Comparison of ENCODE assay signal across 26 cellular contexts in genomic region chr7:78130443-78131200, GRCh38.
DNase-seq lines count a peak whose midpoint lies in the region; ATAC-seq, FAIRE-seq and TF ChIP-seq lines count a peak whose summit lies in the region.
"Had no signal": no experiment of that assay in that cellular context is flagged by ENCODE, and none has a peak within 500 bp of the region (broad histone marks: within the 10 kb centered on the region; RNA-seq: fewer than 3 reads in every experiment).

No MANE protein-coding gene starts in this region.

- no peak overlapping the region for H3K56ac ChIP-seq in H1 (replicated peaks; ENCODE audit: insufficient read length, low read depth, low read length)

- H3K4me1 ChIP-seq in GM23338 (ENCODE audit: insufficient read depth), result peaks cover 24% of the 10 kb centered on the region; the same call in 1 of the 2 replicates
- peaks cover 0 to 7% (median 4%) of the 10 kb centered on the region in 4 experiments; a peak in 5 of 7 replicates for H3K4me1 ChIP-seq in H1 (replicated peaks in 1 of 4; ENCODE audit: control insufficient read depth in 3 of 4, insufficient read depth in 4 of 4, low read length in 3 of 4)
- H3K4me1 ChIP-seq: body of pancreas, gastrocnemius medialis, parathyroid adenoma, Peyer's patch had no signal

- DNase-seq in DMS153 (lab: John Stamatoyannopoulos, UW) (peak; percentile 28), GM23338 (ENCODE audit: low spot score) (peak; percentile 41), H1 (ENCODE audit: low read depth in 1 of 2, low spot score in 2 of 2) (no peak), myocyte (ENCODE audit: low read depth) (peak; percentile 76), NCI-H146 (lab: John Stamatoyannopoulos, UW) (no peak)
- no peak for DNase-seq in activated CD8-positive, alpha-beta memory T cell treated with anti-CD3 and anti-CD28 coated beads, Interleukin-2, amount 50 U/mL, for 48 hours
- DNase-seq: activated CD4-positive, alpha-beta T cell treated with anti-CD3 and anti-CD28 coated beads, Interleukin-2, amount 50 U/mL, for 1 hour; activated gamma-delta T cell; activated naive CD8-positive, alpha-beta T cell treated with anti-CD3 and anti-CD28 coated beads, Interleukin-2, amount 50 U/mL, for 24 hours; body of pancreas; erythroblast; gastrocnemius medialis; MV-4-11; natural killer cell; NCI-H187; NCI-H345; Peyer's patch; right cardiac atrium had no signal

- no peak for TF ChIP-seq RAD21 in H1 (IDR thresholded peaks at IDR 0.05 in 1 of 2, conservative IDR thresholded peaks at IDR 0.05 in 1 of 2; ENCODE audit: low read depth in 2 of 2, low read length in 2 of 2)

- no peaks in the 10 kb centered on the region for H3K9me3 Mint-ChIP-seq in GM23338
- H3K9me3 Mint-ChIP-seq: activated naive CD8-positive, alpha-beta T cell treated with anti-CD3 and anti-CD28 coated beads, Interleukin-2, amount 50 U/mL, for 24 hours; natural killer cell; T-helper 1 cell treated with Interleukin-12 subunit alpha and Interleukin-12 subunit beta and Interleukin-4 antibody, amounts not matched to agents 30 μg/mL and 1 μg/mL, for 36 hours; type B pancreatic cell had no signal

- no peak for TF ChIP-seq EP300 in H1 (IDR thresholded peaks at IDR 0.05; ENCODE audit: borderline replicate concordance in 1 of 2, low read depth in 2 of 2, low read length in 2 of 2)

- H2BK15ac ChIP-seq in H1 (ENCODE audit: low read length), result no peak overlapping the region

- no peak overlapping the region for H3K4ac ChIP-seq in H1 (replicated peaks; ENCODE audit: insufficient read length, low read depth, low read length)

- H3K36me3 Mint-ChIP-seq in GM23338 (ENCODE audit: low read depth), result peaks cover 2% of the 10 kb centered on the region; the same call in 1 of the 3 replicates
- H3K36me3 Mint-ChIP-seq: natural killer cell had no signal

- POLR2A ChIA-PET in H1 (lab: Charles Lee; ENCODE audit: partially characterized antibody), result no interaction called here

- H2BK12ac ChIP-seq in H1 (ENCODE audit: low read depth, low read length), result no peak overlapping the region

- no peak overlapping the region for H4K91ac ChIP-seq in H1 (replicated peaks; ENCODE audit: insufficient read length, low read length)

- TF ChIP-seq POLR2A in H1 (IDR thresholded peaks at IDR 0.05; ENCODE audit: control extremely low read depth in 1 of 2, low read depth in 2 of 2, low read length in 2 of 2), result no peak

- H2AK5ac ChIP-seq in H1 (ENCODE audit: low read depth, low read length), result no peak overlapping the region

- no peak overlapping the region; the same call in 2 of the 3 replicates for H3K4me3 Mint-ChIP-seq in GM23338
- H3K4me3 Mint-ChIP-seq: activated naive CD8-positive, alpha-beta T cell treated with anti-CD3 and anti-CD28 coated beads, Interleukin-2, amount 50 U/mL, for 24 hours; natural killer cell; T-helper 1 cell treated with Interleukin-12 subunit alpha and Interleukin-12 subunit beta and Interleukin-4 antibody, amounts not matched to agents 30 μg/mL and 1 μg/mL, for 36 hours; type B pancreatic cell had no signal

- 60% methylated on average over 5 of the region's 5 CpGs; no CpG with 5 or more reads in 1 of the 2 experiments for WGBS in H1 (ENCODE audit: extremely low coverage in 1 of 2, insufficient coverage in 1 of 2, insufficient read length in 1 of 2, insufficient replicate concordance in 2 of 2, low coverage in 1 of 2, low lambda C conversion rate in 2 of 2, missing lambda C conversion rate in 1 of 2), 2 experiments

- H3K36me3 ChIP-seq in GM23338 (ENCODE audit: insufficient read depth) (no peaks in the 10 kb centered on the region; the same call in 1 of the 2 replicates), H1 (ENCODE audit: control insufficient read depth in 2 of 4, insufficient read depth in 4 of 4, low read length in 3 of 4) (no peaks in the 10 kb centered on the region; a peak in 1 of 8 replicates)
- H3K36me3 ChIP-seq: gastrocnemius medialis, Peyer's patch, SJSA1 had no signal

- H3K9me3 ChIP-seq in H1 (ENCODE audit: insufficient read depth in 2 of 2, low read depth in 1 of 2, low read length in 1 of 2), result no peaks in the 10 kb centered on the region
- H3K9me3 ChIP-seq: body of pancreas, gastrocnemius medialis, Peyer's patch, SJSA1 had no signal

- no peak overlapping the region for H3K9ac ChIP-seq in H1 (replicated peaks in 1 of 4; ENCODE audit: extremely low read depth in 1 of 4, low read depth in 3 of 4, low read length in 3 of 4)
- H3K9ac ChIP-seq: KMS-11, parathyroid adenoma had no signal

- no peaks in the 10 kb centered on the region for H3K23me2 ChIP-seq in H1 (ENCODE audit: low read depth, low read length)

- H3K27me3 ChIP-seq in GM23338 (ENCODE audit: insufficient read depth) (no peaks in the 10 kb centered on the region), H1 (replicated peaks in 1 of 4; ENCODE audit: control insufficient read depth in 3 of 4, extremely low read depth in 1 of 4, insufficient read depth in 3 of 4, low read length in 3 of 4) (no peaks in the 10 kb centered on the region)
- H3K27me3 ChIP-seq: body of pancreas, gastrocnemius medialis, Peyer's patch had no signal

- no peak overlapping the region for H3K18ac ChIP-seq in H1 (ENCODE audit: extremely low read depth, low read length)

- no peak overlapping the region for H4K5ac ChIP-seq in H1 (ENCODE audit: insufficient read length, low read depth, low read length)

- no peak overlapping the region for H3K23ac ChIP-seq in H1 (ENCODE audit: insufficient read length)

- peak; percentile 46 for ATAC-seq in GM23338
- no peak for ATAC-seq in activated CD4-positive, CD25-positive, alpha-beta regulatory T cell treated with anti-CD3 and anti-CD28 coated beads, Interleukin-2, amount 50 U/mL, for 24 hours
- ATAC-seq: activated naive CD8-positive, alpha-beta T cell treated with anti-CD3 and anti-CD28 coated beads, Interleukin-2, amount 50 U/mL, for 24 hours; body of pancreas; gastrocnemius medialis; GM12878; natural killer cell; right cardiac atrium had no signal

- no peaks in the 10 kb centered on the region for H3K9me2 ChIP-seq in GM23338 (ENCODE audit: insufficient read depth)

- H2BK120ac ChIP-seq in H1 (replicated peaks; ENCODE audit: low read depth, low read length), result no peak overlapping the region

- no peak overlapping the region for H3K27ac Mint-ChIP-seq in GM23338
- H3K27ac Mint-ChIP-seq: activated naive CD8-positive, alpha-beta T cell treated with anti-CD3 and anti-CD28 coated beads, Interleukin-2, amount 50 U/mL, for 24 hours; natural killer cell; T-helper 1 cell treated with Interleukin-12 subunit alpha and Interleukin-12 subunit beta and Interleukin-4 antibody, amounts not matched to agents 30 μg/mL and 1 μg/mL, for 36 hours; type B pancreatic cell had no signal

- H2BK5ac ChIP-seq in H1 (ENCODE audit: low read depth, low read length), result no peak overlapping the region

- H3K27ac ChIP-seq in GM23338 (ENCODE audit: low read depth), result no peak overlapping the region
- H3K27ac ChIP-seq in H1 (ENCODE audit: low read depth, low read length), result no peak overlapping the region
- H3K27ac ChIP-seq: body of pancreas, gastrocnemius medialis, KMS-11, parathyroid adenoma, Peyer's patch, SJSA1 had no signal

- no peak overlapping the region for H4K8ac ChIP-seq in H1 (ENCODE audit: extremely low read depth, insufficient read depth, low read length)

- no peak overlapping the region for H3K4me3 ChIP-seq in GM23338
- no peak overlapping the region for H3K4me3 ChIP-seq in H1 (ENCODE audit: extremely low read depth in 1 of 4, insufficient read depth in 2 of 4, low read depth in 3 of 4, low read length in 4 of 4)
- H3K4me3 ChIP-seq: body of pancreas, gastrocnemius medialis, GM12878, Peyer's patch, SJSA1 had no signal

- peak; percentile 57 for FAIRE-seq in H1 (lab: Jason Lieb, UNC)
- FAIRE-seq: D721Med, GM12878 had no signal

- no peak overlapping the region for H3K14ac ChIP-seq in H1 (ENCODE audit: insufficient read length)

- H4K20me1 ChIP-seq in GM23338 (replicated peaks; ENCODE audit: insufficient read depth) (no peaks in the 10 kb centered on the region), H1 (replicated peaks in 1 of 2; ENCODE audit: control insufficient read depth in 1 of 2, insufficient read depth in 2 of 2, low read length in 2 of 2) (no peaks in the 10 kb centered on the region)

- TF ChIP-seq CTCF in GM23338 (conservative IDR thresholded peaks at IDR 0.05; ENCODE audit: low read depth in 2 of 2) (no peak), H1 (IDR thresholded peaks at IDR 0.05; ENCODE audit: control extremely low read depth in 1 of 3, insufficient read depth in 1 of 3, low read depth in 1 of 3, low read length in 3 of 3) (no peak)

- no peak overlapping the region; the same call in 1 of the 2 replicates for H3K4me2 ChIP-seq in GM23338
- no peak overlapping the region for H3K4me2 ChIP-seq in H1 (ENCODE audit: insufficient read depth in 1 of 2, low read depth in 2 of 2, low read length in 2 of 2)
- H3K4me2 ChIP-seq: KMS-11 had no signal

- H3K79me1 ChIP-seq in H1 (ENCODE audit: low read depth, low read length), result no peaks in the 10 kb centered on the region

- no peak overlapping the region for H2BK20ac ChIP-seq in H1 (ENCODE audit: low read length)

- no peaks in the 10 kb centered on the region for H3K79me2 ChIP-seq in GM23338 (replicated peaks; ENCODE audit: insufficient read depth)
- H3K79me2 ChIP-seq in H1 (ENCODE audit: control insufficient read depth in 1 of 2, insufficient read depth in 2 of 2, low read length in 2 of 2), result no peaks in the 10 kb centered on the region
- H3K79me2 ChIP-seq: parathyroid adenoma had no signal

- H2AFZ ChIP-seq in GM23338 (no peak overlapping the region), H1 (ENCODE audit: low read length) (no peak overlapping the region)
- H2AFZ ChIP-seq: parathyroid adenoma had no signal

- no peaks in the 10 kb centered on the region for H3K27me3 Mint-ChIP-seq in GM23338 (ENCODE audit: insufficient read depth, low read depth, poor library complexity)
- H3K27me3 Mint-ChIP-seq: activated naive CD8-positive, alpha-beta T cell treated with anti-CD3 and anti-CD28 coated beads, Interleukin-2, amount 50 U/mL, for 24 hours had no signal

- H3F3A ChIP-seq in GM23338 (replicated peaks; ENCODE audit: low read depth), result no peaks in the 10 kb centered on the region

- peaks cover 32% of the 10 kb centered on the region for H3K4me1 Mint-ChIP-seq in GM23338
- H3K4me1 Mint-ChIP-seq: activated naive CD8-positive, alpha-beta T cell treated with anti-CD3 and anti-CD28 coated beads, Interleukin-2, amount 50 U/mL, for 24 hours; natural killer cell had no signal

- CTCF ChIA-PET in H1 (lab: Charles Lee; ENCODE audit: partially characterized antibody), result no interaction called here

TF ChIP-seq in GM23338, 12 proteins besides CTCF, POLR2A, EP300 and RAD21 (continues in another document):
- TF ChIP-seq POLR2AphosphoS5 (IDR thresholded peaks at IDR 0.05; ENCODE audit: low read depth), result no peak
- no peak for TF ChIP-seq JUNB (IDR thresholded peaks at IDR 0.05; ENCODE audit: unreplicated experiment)
- TF ChIP-seq ZNF114 (CRISPR knock-in tag; IDR thresholded peaks at IDR 0.05), result no peak
- no peak for TF ChIP-seq NANOG (IDR thresholded peaks at IDR 0.05; ENCODE audit: borderline replicate concordance)

TF ChIP-seq in H1, 55 proteins besides CTCF, POLR2A, EP300 and RAD21:
- no peak for TF ChIP-seq JUND (IDR thresholded peaks at IDR 0.05; ENCODE audit: low read length)
- peak; percentile 76; the same call in 1 of the 2 replicates for TF ChIP-seq POU5F1 (IDR thresholded peaks at IDR 0.05; ENCODE audit: low read depth, low read length)
- no peak for TF ChIP-seq CHD2 (IDR thresholded peaks at IDR 0.05; ENCODE audit: low read length)

Comparison
In these comparisons a context has a peak if more than half of its experiments do, and no peak if none do; other contexts are left out.
1. DNase-seq: peak in DMS153 (single experiment), GM23338 (single experiment) and myocyte (single experiment); none in H1 (0 of 2), NCI-H146 (single experiment) and activated CD8-positive, alpha-beta memory T cell treated with anti-CD3 and anti-CD28 coated beads, Interleukin-2, amount 50 U/mL, for 48 hours (single experiment).